17 cellular contexts compared by ENCODE assay signal in the genomic region with DNA sequence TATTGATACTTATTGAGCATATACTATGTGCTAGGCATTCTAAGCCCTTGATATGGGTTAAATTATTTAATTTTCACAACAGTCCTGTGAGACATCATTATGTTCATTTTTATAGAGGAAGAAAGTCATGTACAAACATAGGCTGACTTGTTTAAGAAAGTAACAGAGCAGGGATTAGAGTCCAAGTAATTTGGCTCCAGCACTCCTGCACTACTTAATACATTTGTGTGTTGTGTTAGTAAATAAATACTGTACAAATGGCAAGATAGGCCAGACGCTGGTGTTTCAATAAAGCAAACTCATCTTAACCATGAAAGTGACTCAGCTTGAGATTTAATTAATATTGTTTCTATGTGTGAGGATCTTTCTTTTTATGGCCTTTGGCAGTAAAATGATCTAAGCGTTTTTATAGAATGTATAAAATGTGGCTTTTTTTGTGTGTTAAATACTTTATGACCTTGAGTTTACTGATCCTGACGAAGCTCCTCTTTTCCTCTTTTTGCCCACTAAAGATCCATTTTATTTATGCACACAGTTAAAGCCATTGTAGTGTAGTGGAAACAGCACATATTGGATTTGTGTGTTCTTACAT.
"Had no signal": no experiment of that assay in that cellular context is flagged by ENCODE, and none has a peak within 500 bp of the region (broad histone marks: within the 10 kb centered on the region; RNA-seq: fewer than 3 reads in every experiment).

No MANE protein-coding gene starts in this region.

- H3K9me3 ChIP-seq: adrenal gland, body of pancreas, lower lobe of right lung, upper lobe of right lung had no signal

- FAIRE-seq: kidney had no signal

- H3K27me3 ChIP-seq: adrenal gland, body of pancreas, upper lobe of right lung had no signal

- H3K27ac ChIP-seq: body of pancreas, lower lobe of right lung, upper lobe of right lung had no signal

- H3K4me3 ChIP-seq: adrenal gland, body of pancreas, lower lobe of right lung, upper lobe of right lung had no signal

- H3K4me1 ChIP-seq: adrenal gland had no signal

- H3K36me3 ChIP-seq: adrenal gland, lower lobe of right lung, upper lobe of right lung had no signal

- DNase-seq: activated CD4-positive, alpha-beta T cell treated with anti-CD3 and anti-CD28 coated beads, Interleukin-2, amount 10 ng/mL, durations not matched to agents 7 days and 5 days; activated CD4-positive, CD25-positive, alpha-beta regulatory T cell; activated CD8-positive, alpha-beta memory T cell treated with anti-CD3 and anti-CD28 coated beads for 24 hours; activated naive CD4-positive, alpha-beta T cell treated with anti-CD3 and anti-CD28 coated beads for 36 hours; adrenal gland; body of pancreas; endodermal cell; head of caudate nucleus; kidney; lower lobe of right lung; midbrain; naive B cell; right cardiac atrium; stimulated activated naive B cell treated with anti-CD40 and anti-IgM and Interleukin-4, amounts not matched to agents 10 μg/mL and 1 μg/mL and 100 μg/mL, for 72 hours; T-helper 17 cell; upper lobe of right lung had no signal

- ATAC-seq: activated T-helper 17 cell treated with anti-CD3 and anti-CD28 coated beads, Interleukin-2, amount 50 U/mL, for 72 hours; body of pancreas; right cardiac atrium; stimulated activated naive B cell treated with anti-CD40 and anti-IgM and Interleukin-4, amounts not matched to agents 10 μg/mL and 1 μg/mL and 100 μg/mL, for 72 hours; T-helper 17 cell; upper lobe of right lung had no signal
